ENCODE assay signal across 8 cellular contexts in genomic region chr14:49584058-49584457, GRCh38. TPM values are rescaled to one million over a fixed set of nuclear protein-coding genes. Genes with fewer than 3 reads are reported as not detected.
DNase-seq lines count a peak whose midpoint lies in the region; ATAC-seq, FAIRE-seq and TF ChIP-seq lines count a peak whose summit lies in the region.
"Had no signal": no experiment of that assay in that cellular context is flagged by ENCODE, and none has a peak within 500 bp of the region (broad histone marks: within the 10 kb centered on the region; RNA-seq: fewer than 3 reads in every experiment).

No MANE protein-coding gene starts in this region.

- H3K36me3 ChIP-seq in PC-3 (ENCODE audit: low read depth, low read length) (peaks cover 35% of the 10 kb centered on the region), H1 (ENCODE audit: control insufficient read depth in 2 of 4, insufficient read depth in 4 of 4, low read length in 3 of 4) (peaks cover 0 to 37% (median 18%) of the 10 kb centered on the region in 4 experiments; a peak in 6 of 8 replicates), trophoblast cell (ENCODE audit: control insufficient read depth in 1 of 2, insufficient read depth in 2 of 2, low read length in 2 of 2) (peaks cover 14 to 17% of the 10 kb centered on the region in 2 experiments)

- CTCF ChIA-PET in PC-3 (lab: Charles Lee) (no interaction called here), H1 (lab: Charles Lee; ENCODE audit: partially characterized antibody) (no interaction called here)

- H3K14ac ChIP-seq in H1 (ENCODE audit: insufficient read length): no peak overlapping the region
- H3K14ac ChIP-seq in trophoblast cell (ENCODE audit: low read length): no peak overlapping the region

- H3K27ac ChIP-seq in PC-3 (ENCODE audit: low read length) (no peak overlapping the region), H1 (ENCODE audit: low read depth, low read length) (peak overlapping the region; percentile 71; the same call in 1 of the 2 replicates), trophoblast cell (ENCODE audit: low read depth, low read length) (no peak overlapping the region)
- H3K27ac ChIP-seq: body of pancreas had no signal

- H3K79me1 ChIP-seq in H1 (ENCODE audit: low read depth, low read length) (no peaks in the 10 kb centered on the region), trophoblast cell (ENCODE audit: low read length) (peaks cover 7% of the 10 kb centered on the region)

- H2BK20ac ChIP-seq in H1 (ENCODE audit: low read length): no peak overlapping the region

- H3K56ac ChIP-seq in H1 (replicated peaks; ENCODE audit: insufficient read length, low read depth, low read length): peak overlapping the region; percentile 55

- DNase-seq in PC-3 (no peak), H1 (ENCODE audit: low read depth in 1 of 2, low spot score in 2 of 2) (no peak), trophoblast cell (no peak), ureter (ENCODE audit: low spot score) (no peak), DMS79 treated with DMSO at 0.1 percent for 48 hours (lab: John Stamatoyannopoulos, UW) (no peak)
- DNase-seq: body of pancreas had no signal

- POLR2A ChIA-PET in PC-3 (lab: Charles Lee; ENCODE audit: unreplicated experiment) (no interaction called here), H1 (lab: Charles Lee; ENCODE audit: partially characterized antibody) (interaction anchor here (1.0 to 11.0 kb wide), 16 partner anchors 10 to 227 kb away, joined by 3 to 169 read pairs (median 4); partner anchors contain the start of genes DNAAF2, KLHDC2, LRR1 and MGAT2)

- H2BK120ac ChIP-seq in H1 (replicated peaks; ENCODE audit: low read depth, low read length) (no peak overlapping the region), trophoblast cell (ENCODE audit: insufficient read depth, low read length, poor library complexity) (no peak overlapping the region)

- no peak overlapping the region for H2AK5ac ChIP-seq in H1 (ENCODE audit: low read depth, low read length)
- H2AK5ac ChIP-seq in trophoblast cell (ENCODE audit: low read length): no peak overlapping the region

- H4K91ac ChIP-seq in H1 (replicated peaks; ENCODE audit: insufficient read length, low read length) (no peak overlapping the region), trophoblast cell (ENCODE audit: low read depth, low read length) (no peak overlapping the region)

- H3K79me2 ChIP-seq in PC-3 (ENCODE audit: low read length): peaks cover 66% of the 10 kb centered on the region
- peaks cover 25 to 66% of the 10 kb centered on the region in 2 experiments for H3K79me2 ChIP-seq in H1 (ENCODE audit: control insufficient read depth in 1 of 2, insufficient read depth in 2 of 2, low read length in 2 of 2)
- H3K79me2 ChIP-seq in trophoblast cell (ENCODE audit: control insufficient read depth, insufficient read depth, low read length, poor library complexity): peaks cover 16% of the 10 kb centered on the region

- peaks cover 16% of the 10 kb centered on the region for H3F3A ChIP-seq in PC-3 (ENCODE audit: low read length, unreplicated experiment)

- peak; percentile 23 for TF ChIP-seq POLR2A in GM19099 (IDR thresholded peaks at IDR 0.05; ENCODE audit: extremely low read depth, insufficient read length, low read depth)
- TF ChIP-seq POLR2A in H1 (IDR thresholded peaks at IDR 0.05; ENCODE audit: control extremely low read depth in 1 of 2, low read depth in 2 of 2, low read length in 2 of 2): no peak

- H3K23ac ChIP-seq in H1 (ENCODE audit: insufficient read length) (no peak overlapping the region), trophoblast cell (ENCODE audit: low read length) (no peak overlapping the region)

- H4K12ac ChIP-seq in trophoblast cell (ENCODE audit: low read depth, low read length): no peak overlapping the region

- peaks cover 20% of the 10 kb centered on the region for H3K4me1 ChIP-seq in PC-3 (ENCODE audit: insufficient read depth, low read length)
- H3K4me1 ChIP-seq in H1 (replicated peaks in 1 of 4; ENCODE audit: control insufficient read depth in 3 of 4, insufficient read depth in 4 of 4, low read length in 3 of 4): peaks cover 0 to 9% (median 5%) of the 10 kb centered on the region in 4 experiments; a peak in 6 of 7 replicates
- H3K4me1 ChIP-seq in trophoblast cell (ENCODE audit: control insufficient read depth in 1 of 2, insufficient read depth in 2 of 2, low read length in 2 of 2): peaks cover 0 to 7% of the 10 kb centered on the region in 2 experiments

- no peaks in the 10 kb centered on the region for H3K9me2 ChIP-seq in PC-3 (replicated peaks; ENCODE audit: low read length)

- H3K27me3 ChIP-seq in PC-3 (ENCODE audit: low read length) (no peaks in the 10 kb centered on the region), H1 (replicated peaks in 1 of 4; ENCODE audit: control insufficient read depth in 3 of 4, extremely low read depth in 1 of 4, insufficient read depth in 3 of 4, low read length in 3 of 4) (no peaks in the 10 kb centered on the region), trophoblast cell (ENCODE audit: insufficient read depth, low read length) (no peaks in the 10 kb centered on the region)
- H3K27me3 ChIP-seq: body of pancreas had no signal

- 88% methylated on average over 11 of the region's 11 CpGs; no CpG with 5 or more reads in 1 of the 2 experiments for WGBS in H1 (ENCODE audit: extremely low coverage in 1 of 2, insufficient coverage in 1 of 2, insufficient read length in 1 of 2, insufficient replicate concordance in 2 of 2, low coverage in 1 of 2, low lambda C conversion rate in 2 of 2, missing lambda C conversion rate in 1 of 2), 2 experiments
- WGBS in trophoblast cell (ENCODE audit: extremely low coverage, insufficient coverage, insufficient read length): no CpG with 5 or more reads among the region's 11 CpGs

- TF ChIP-seq CTCF in PC-3 (conservative IDR thresholded peaks at IDR 0.05; ENCODE audit: low read depth, low read length) (no peak), H1 (IDR thresholded peaks at IDR 0.05; ENCODE audit: control extremely low read depth in 1 of 3, insufficient read depth in 1 of 3, low read depth in 1 of 3, low read length in 3 of 3) (no peak)

- intact Hi-C loops in PC-3 (cut with micrococcal nuclease): no loop called here

- H3K4me2 ChIP-seq in PC-3 (ENCODE audit: low read length): peak overlapping the region; percentile 84
- peak overlapping the region; percentile 68 to 78 for H3K4me2 ChIP-seq in H1 (ENCODE audit: insufficient read depth in 1 of 2, low read depth in 2 of 2, low read length in 2 of 2)
- H3K4me2 ChIP-seq in trophoblast cell (ENCODE audit: low read length): peak overlapping the region; percentile 60

- H2BK5ac ChIP-seq in H1 (ENCODE audit: low read depth, low read length): peak overlapping the region; percentile 40; the same call in 1 of the 2 replicates
- H2BK5ac ChIP-seq in trophoblast cell (ENCODE audit: low read depth, low read length, poor library complexity): no peak overlapping the region

- peak overlapping the region; percentile 56 for H3K18ac ChIP-seq in H1 (ENCODE audit: extremely low read depth, low read length)
- H3K18ac ChIP-seq in trophoblast cell (ENCODE audit: low read length): no peak overlapping the region

- H3K9me3 ChIP-seq in PC-3 (ENCODE audit: low read length) (no peaks in the 10 kb centered on the region), H1 (ENCODE audit: insufficient read depth in 2 of 2, low read depth in 1 of 2, low read length in 1 of 2) (no peaks in the 10 kb centered on the region), trophoblast cell (ENCODE audit: insufficient read depth, low read depth, low read length) (no peaks in the 10 kb centered on the region)
- H3K9me3 ChIP-seq: body of pancreas had no signal

- H4K20me1 ChIP-seq in PC-3 (ENCODE audit: low read length) (peaks cover 41% of the 10 kb centered on the region), H1 (replicated peaks in 1 of 2; ENCODE audit: control insufficient read depth in 1 of 2, insufficient read depth in 2 of 2, low read length in 2 of 2) (peaks cover 15 to 24% of the 10 kb centered on the region in 2 experiments)

- H3K4ac ChIP-seq in H1 (replicated peaks; ENCODE audit: insufficient read length, low read depth, low read length) (no peak overlapping the region), trophoblast cell (ENCODE audit: low read depth, low read length) (peak overlapping the region; percentile 37)

- FAIRE-seq in H1 (lab: Jason Lieb, UNC): no peak

- no peak overlapping the region for H2BK15ac ChIP-seq in H1 (ENCODE audit: low read length)

- H3K9ac ChIP-seq in PC-3 (ENCODE audit: low read length) (peak overlapping the region; percentile 97), H1 (replicated peaks in 1 of 4; ENCODE audit: extremely low read depth in 1 of 4, low read depth in 3 of 4, low read length in 3 of 4) (peak overlapping the region in 3 of 4 experiments; percentile 1 to 68 (median 43); a peak in 5 of 7 replicates), trophoblast cell (ENCODE audit: low read length) (peak overlapping the region; percentile 70)

- ATAC-seq in PC-3: no peak
- ATAC-seq in HG03460 (IDR thresholded peaks at IDR 0.05; ENCODE audit: unreplicated experiment): no peak
- ATAC-seq: body of pancreas had no signal

- no peak for TF ChIP-seq RAD21 in H1 (IDR thresholded peaks at IDR 0.05 in 1 of 2, conservative IDR thresholded peaks at IDR 0.05 in 1 of 2; ENCODE audit: low read depth in 2 of 2, low read length in 2 of 2)

- H2BK12ac ChIP-seq in H1 (ENCODE audit: low read depth, low read length) (no peak overlapping the region), trophoblast cell (ENCODE audit: low read length) (no peak overlapping the region)

- H4K5ac ChIP-seq in H1 (ENCODE audit: insufficient read length, low read depth, low read length): no peak overlapping the region

- no peak for TF ChIP-seq EP300 in H1 (IDR thresholded peaks at IDR 0.05; ENCODE audit: borderline replicate concordance in 1 of 2, low read depth in 2 of 2, low read length in 2 of 2)

- BruUV-seq in PC-3 (replicated peaks; lab: Mats Ljungman, UMichigan): no TSS peak

- H2AFZ ChIP-seq in PC-3 (ENCODE audit: low read length) (no peak overlapping the region), H1 (ENCODE audit: low read length) (no peak overlapping the region), trophoblast cell (ENCODE audit: insufficient read depth, low read length, poor library complexity) (no peak overlapping the region)

- peaks cover 2% of the 10 kb centered on the region for H3K23me2 ChIP-seq in H1 (ENCODE audit: low read depth, low read length)

- H3K4me3 ChIP-seq in PC-3 (ENCODE audit: low read length) (peak overlapping the region; percentile 93), H1 (ENCODE audit: extremely low read depth in 1 of 4, insufficient read depth in 2 of 4, low read depth in 3 of 4, low read length in 4 of 4) (peak overlapping the region; percentile 98 to 100 (median 98); a peak in 7 of 8 replicates), trophoblast cell (ENCODE audit: low read depth, low read length) (peak overlapping the region; percentile 51)

- H4K8ac ChIP-seq in H1 (ENCODE audit: extremely low read depth, insufficient read depth, low read length): peak overlapping the region; percentile 57; the same call in 1 of the 2 replicates
- no peak overlapping the region for H4K8ac ChIP-seq in trophoblast cell (ENCODE audit: low read depth, low read length)

RNA-seq across cellular contexts. Expression of gene RPS29, which starts 2.1 kb away (rescaled TPM):
- total RNA-seq in PC-3 (2014; rRNA removed) (1,420 and 1,912 TPM in 2 replicates), ureter (993 TPM)
- 2,193 and 2,231 TPM in 2 replicates for total RNA-seq in H1 (2021; fragmentation: NEBNext Ultra II Directional; extraction: Animal tissue kit (Norgen Biotek cat#: 25700))
- polyA plus RNA-seq in H1 (2011; rRNA removed): 23,165 and 25,452 TPM in 2 replicates
- 9,180 TPM for polyA plus RNA-seq in H1 (2011; cell fraction: cytosol; rRNA removed)
- 3,431 TPM for polyA plus RNA-seq in H1 (2011; cell fraction: nucleus; rRNA removed)
- polyA plus RNA-seq in H1 (2012, experiment 1 of 2): 5,698 to 10,591 TPM (median 8,160 TPM) in 4 replicates
- 10,886 TPM for polyA plus RNA-seq in H1 (2012, experiment 2 of 2)
- polyA plus RNA-seq in H1 (2013, experiment 1 of 2): 22,481 TPM
- polyA plus RNA-seq in H1 (2013, experiment 2 of 2): 21,829 TPM
- 587 and 772 TPM in 2 replicates for polyA minus RNA-seq in H1 (2011; rRNA and poly(A)+ RNA removed)
- 613 TPM for polyA minus RNA-seq in H1 (2011; cell fraction: cytosol; rRNA and poly(A)+ RNA removed)
- polyA minus RNA-seq in H1 (2011; cell fraction: nucleus; rRNA and poly(A)+ RNA removed): 1,083 TPM
- 13,391 and 13,743 TPM in 2 replicates for polyA plus RNA-seq in trophoblast cell (2013)

RNA-seq across cellular contexts. Expression of gene LRR1, which starts 14.7 kb away (rescaled TPM):
- total RNA-seq in PC-3 (2014; rRNA removed) (46.9 and 53.0 TPM in 2 replicates), ureter (7.1 TPM)
- total RNA-seq in H1 (2021; fragmentation: NEBNext Ultra II Directional; extraction: Animal tissue kit (Norgen Biotek cat#: 25700)): 37.5 and 37.7 TPM in 2 replicates
- polyA plus RNA-seq in H1 (2011; rRNA removed): 17.9 and 30.7 TPM in 2 replicates
- 25.5 TPM for polyA plus RNA-seq in H1 (2011; cell fraction: cytosol; rRNA removed)
- 23.5 TPM for polyA plus RNA-seq in H1 (2011; cell fraction: nucleus; rRNA removed)
- polyA plus RNA-seq in H1 (2012, experiment 1 of 2): 20.3 to 30.6 TPM (median 25.3 TPM) in 4 replicates
- 15.6 TPM for polyA plus RNA-seq in H1 (2012, experiment 2 of 2)
- polyA plus RNA-seq in H1 (2013, experiment 1 of 2): 29.5 TPM
- 28.0 TPM for polyA plus RNA-seq in H1 (2013, experiment 2 of 2)
- 13.4 and 15.4 TPM in 2 replicates for polyA minus RNA-seq in H1 (2011; rRNA and poly(A)+ RNA removed)
- polyA minus RNA-seq in H1 (2011; cell fraction: cytosol; rRNA and poly(A)+ RNA removed): 13.9 TPM
- 21.0 TPM for polyA minus RNA-seq in H1 (2011; cell fraction: nucleus; rRNA and poly(A)+ RNA removed)
- polyA plus RNA-seq in trophoblast cell (2013): 12.6 and 13.5 TPM in 2 replicates

RNA-seq across cellular contexts. Expression of gene RPL36AL, which starts 36.4 kb away (rescaled TPM):
- total RNA-seq in PC-3 (2014; rRNA removed) (408 and 411 TPM in 2 replicates), ureter (176 TPM)
- 230 and 233 TPM in 2 replicates for total RNA-seq in H1 (2021; fragmentation: NEBNext Ultra II Directional; extraction: Animal tissue kit (Norgen Biotek cat#: 25700))
- 79.0 and 138 TPM in 2 replicates for polyA plus RNA-seq in H1 (2011; rRNA removed)
- 220 TPM for polyA plus RNA-seq in H1 (2011; cell fraction: cytosol; rRNA removed)
- polyA plus RNA-seq in H1 (2011; cell fraction: nucleus; rRNA removed): 27.1 TPM
- polyA plus RNA-seq in H1 (2012, experiment 1 of 2): 382 to 464 TPM (median 426 TPM) in 4 replicates
- 104 TPM for polyA plus RNA-seq in H1 (2012, experiment 2 of 2)
- polyA plus RNA-seq in H1 (2013, experiment 1 of 2): 619 TPM
- polyA plus RNA-seq in H1 (2013, experiment 2 of 2): 686 TPM
- polyA minus RNA-seq in H1 (2011; rRNA and poly(A)+ RNA removed): 61.5 and 70.8 TPM in 2 replicates
- polyA minus RNA-seq in H1 (2011; cell fraction: cytosol; rRNA and poly(A)+ RNA removed): 48.9 TPM
- 24.0 TPM for polyA minus RNA-seq in H1 (2011; cell fraction: nucleus; rRNA and poly(A)+ RNA removed)
- polyA plus RNA-seq in trophoblast cell (2013): 509 and 527 TPM in 2 replicates

RNA-seq across cellular contexts. Expression of gene MGAT2, which starts 36.5 kb away (rescaled TPM):
- total RNA-seq in PC-3 (2014; rRNA removed) (39.5 and 51.4 TPM in 2 replicates), ureter (29.2 TPM)
- total RNA-seq in H1 (2021; fragmentation: NEBNext Ultra II Directional; extraction: Animal tissue kit (Norgen Biotek cat#: 25700)): 23.7 and 24.5 TPM in 2 replicates
- 10.0 and 10.6 TPM in 2 replicates for polyA plus RNA-seq in H1 (2011; rRNA removed)
- polyA plus RNA-seq in H1 (2011; cell fraction: cytosol; rRNA removed): 12.6 TPM
- polyA plus RNA-seq in H1 (2011; cell fraction: nucleus; rRNA removed): 6.7 TPM
- 3.7 to 12.2 TPM (median 11.4 TPM) in 4 replicates for polyA plus RNA-seq in H1 (2012, experiment 1 of 2)
- polyA plus RNA-seq in H1 (2012, experiment 2 of 2): 3.4 TPM
- polyA plus RNA-seq in H1 (2013, experiment 1 of 2): 23.5 TPM
- polyA plus RNA-seq in H1 (2013, experiment 2 of 2): 25.9 TPM
- polyA minus RNA-seq in H1 (2011; rRNA and poly(A)+ RNA removed): 10.0 and 11.1 TPM in 2 replicates
- polyA minus RNA-seq in H1 (2011; cell fraction: cytosol; rRNA and poly(A)+ RNA removed): 8.4 TPM
- polyA minus RNA-seq in H1 (2011; cell fraction: nucleus; rRNA and poly(A)+ RNA removed): 10.4 TPM
- 18.0 and 18.4 TPM in 2 replicates for polyA plus RNA-seq in trophoblast cell (2013)

RNA-seq across cellular contexts. Expression of gene DNAAF2, which starts 51.0 kb away (rescaled TPM):
- total RNA-seq in PC-3 (2014; rRNA removed) (23.2 and 31.3 TPM in 2 replicates), ureter (5.5 TPM)
- total RNA-seq in H1 (2021; fragmentation: NEBNext Ultra II Directional; extraction: Animal tissue kit (Norgen Biotek cat#: 25700)): 27.5 and 30.0 TPM in 2 replicates
- polyA plus RNA-seq in H1 (2011; rRNA removed): 12.2 and 13.1 TPM in 2 replicates
- polyA plus RNA-seq in H1 (2011; cell fraction: cytosol; rRNA removed): 19.4 TPM
- 8.6 TPM for polyA plus RNA-seq in H1 (2011; cell fraction: nucleus; rRNA removed)
- 15.7 to 25.0 TPM (median 17.1 TPM) in 4 replicates for polyA plus RNA-seq in H1 (2012, experiment 1 of 2)
- polyA plus RNA-seq in H1 (2012, experiment 2 of 2): 5.3 TPM
- 14.7 TPM for polyA plus RNA-seq in H1 (2013, experiment 1 of 2)
- 14.4 TPM for polyA plus RNA-seq in H1 (2013, experiment 2 of 2)
- 4.5 and 5.9 TPM in 2 replicates for polyA minus RNA-seq in H1 (2011; rRNA and poly(A)+ RNA removed)
- 10.2 TPM for polyA minus RNA-seq in H1 (2011; cell fraction: cytosol; rRNA and poly(A)+ RNA removed)
- polyA minus RNA-seq in H1 (2011; cell fraction: nucleus; rRNA and poly(A)+ RNA removed): 10.3 TPM
- 6.2 and 6.3 TPM in 2 replicates for polyA plus RNA-seq in trophoblast cell (2013)

Comparison
In these comparisons a context has a peak if more than half of its experiments do, and no peak if none do; other contexts are left out.
1. H3K9ac ChIP-seq: peak in every context shown above with its lines; median percentile 97 in PC-3; 70 in trophoblast cell; 43 in H1.